Comparison of ENCODE assay signal across 1 cellular context in the genomic region with DNA sequence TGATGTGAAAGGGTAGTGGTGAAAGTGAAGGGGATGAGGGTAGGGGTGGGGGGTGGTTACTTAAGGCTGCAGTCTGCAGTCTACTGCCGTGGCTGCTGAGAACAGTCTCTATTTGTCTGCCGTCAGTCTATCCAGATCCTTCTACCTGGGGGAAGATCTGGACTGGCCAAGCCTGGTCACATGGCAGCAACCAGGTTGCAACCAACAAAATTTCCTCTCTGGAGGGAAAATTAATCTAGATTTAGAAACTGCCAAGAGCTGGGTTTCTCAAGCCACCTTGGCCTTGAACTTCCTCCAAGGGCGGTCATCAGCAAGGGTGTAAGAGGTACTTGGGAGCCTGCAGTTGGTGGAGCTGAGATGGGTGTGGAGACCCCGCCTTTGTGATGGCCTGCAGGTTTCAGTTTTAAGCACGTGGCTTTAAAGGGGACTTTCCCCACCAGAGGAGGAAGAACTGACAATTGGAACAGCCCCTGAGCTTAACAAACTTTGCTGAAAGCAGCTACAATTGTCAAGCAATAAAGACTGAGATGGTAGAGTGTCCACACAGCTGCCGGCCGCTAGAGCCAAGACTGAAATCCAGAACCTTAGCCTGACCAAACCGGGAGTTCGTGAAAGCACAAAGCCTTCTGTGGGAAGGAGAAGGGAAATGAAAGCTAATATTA.
A peak's percentile ranks its signal among the peaks of the same experiment; 100 is the strongest.
TF ChIP-seq lines count a peak whose summit lies in the region.

No MANE protein-coding gene starts in this region.

TF ChIP-seq in K562, 482 proteins besides CTCF, POLR2A, EP300 and RAD21 (continued from another document):
- TF ChIP-seq, protein P1, sequence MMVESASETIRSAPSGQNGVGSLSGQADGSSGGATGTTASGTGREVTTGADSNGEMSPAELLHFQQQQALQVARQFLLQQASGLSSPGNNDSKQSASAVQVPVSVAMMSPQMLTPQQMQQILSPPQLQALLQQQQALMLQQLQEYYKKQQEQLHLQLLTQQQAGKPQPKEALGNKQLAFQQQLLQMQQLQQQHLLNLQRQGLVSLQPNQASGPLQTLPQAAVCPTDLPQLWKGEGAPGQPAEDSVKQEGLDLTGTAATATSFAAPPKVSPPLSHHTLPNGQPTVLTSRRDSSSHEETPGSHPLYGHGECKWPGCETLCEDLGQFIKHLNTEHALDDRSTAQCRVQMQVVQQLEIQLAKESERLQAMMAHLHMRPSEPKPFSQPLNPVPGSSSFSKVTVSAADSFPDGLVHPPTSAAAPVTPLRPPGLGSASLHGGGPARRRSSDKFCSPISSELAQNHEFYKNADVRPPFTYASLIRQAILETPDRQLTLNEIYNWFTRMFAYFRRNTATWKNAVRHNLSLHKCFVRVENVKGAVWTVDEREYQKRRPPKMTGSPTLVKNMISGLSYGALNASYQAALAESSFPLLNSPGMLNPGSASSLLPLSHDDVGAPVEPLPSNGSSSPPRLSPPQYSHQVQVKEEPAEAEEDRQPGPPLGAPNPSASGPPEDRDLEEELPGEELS (CRISPR knock-in tag; IDR thresholded peaks at IDR 0.05; ENCODE audit: borderline replicate concordance) = no peak
- TF ChIP-seq, protein P2, sequence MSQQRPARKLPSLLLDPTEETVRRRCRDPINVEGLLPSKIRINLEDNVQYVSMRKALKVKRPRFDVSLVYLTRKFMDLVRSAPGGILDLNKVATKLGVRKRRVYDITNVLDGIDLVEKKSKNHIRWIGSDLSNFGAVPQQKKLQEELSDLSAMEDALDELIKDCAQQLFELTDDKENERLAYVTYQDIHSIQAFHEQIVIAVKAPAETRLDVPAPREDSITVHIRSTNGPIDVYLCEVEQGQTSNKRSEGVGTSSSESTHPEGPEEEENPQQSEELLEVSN (IDR thresholded peaks at IDR 0.05; ENCODE audit: borderline replicate concordance in 1 of 2, extremely low read depth in 1 of 2, insufficient read depth in 1 of 2, insufficient read length in 1 of 2, low read depth in 1 of 2, low read length in 1 of 2, poor library complexity in 1 of 2, severe bottlenecking in 1 of 2) = peak in 1 of 2 experiments; percentile 13
- no peak for TF ChIP-seq DIDO1 (tag; IDR thresholded peaks at IDR 0.05; ENCODE audit: low read depth)
- TF ChIP-seq MCM7 (IDR thresholded peaks at IDR 0.05) = no peak
- no peak for TF ChIP-seq GABPB1 (CRISPR knock-in tag; IDR thresholded peaks at IDR 0.05)
- no peak for TF ChIP-seq SPI1 (IDR thresholded peaks at IDR 0.05; ENCODE audit: borderline replicate concordance, low read depth, low read length)
- TF ChIP-seq POLR3A (IDR thresholded peaks at IDR 0.05; ENCODE audit: borderline replicate concordance, extremely low read depth, insufficient read depth, insufficient read length) = no peak
- no peak for TF ChIP-seq TAF15 (IDR thresholded peaks at IDR 0.05; ENCODE audit: low read depth, low read length)
- TF ChIP-seq, protein P3, sequence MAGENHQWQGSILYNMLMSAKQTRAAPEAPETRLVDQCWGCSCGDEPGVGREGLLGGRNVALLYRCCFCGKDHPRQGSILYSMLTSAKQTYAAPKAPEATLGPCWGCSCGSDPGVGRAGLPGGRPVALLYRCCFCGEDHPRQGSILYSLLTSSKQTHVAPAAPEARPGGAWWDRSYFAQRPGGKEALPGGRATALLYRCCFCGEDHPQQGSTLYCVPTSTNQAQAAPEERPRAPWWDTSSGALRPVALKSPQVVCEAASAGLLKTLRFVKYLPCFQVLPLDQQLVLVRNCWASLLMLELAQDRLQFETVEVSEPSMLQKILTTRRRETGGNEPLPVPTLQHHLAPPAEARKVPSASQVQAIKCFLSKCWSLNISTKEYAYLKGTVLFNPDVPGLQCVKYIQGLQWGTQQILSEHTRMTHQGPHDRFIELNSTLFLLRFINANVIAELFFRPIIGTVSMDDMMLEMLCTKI (IDR thresholded peaks at IDR 0.05; ENCODE audit: partially characterized antibody) = no peak
- TF ChIP-seq L3MBTL2 (IDR thresholded peaks at IDR 0.05) = peak; percentile 45; the same call in 1 of the 2 replicates
- no peak for TF ChIP-seq STAT5B (CRISPR knock-in tag; IDR thresholded peaks at IDR 0.05)
- TF ChIP-seq, protein P4, sequence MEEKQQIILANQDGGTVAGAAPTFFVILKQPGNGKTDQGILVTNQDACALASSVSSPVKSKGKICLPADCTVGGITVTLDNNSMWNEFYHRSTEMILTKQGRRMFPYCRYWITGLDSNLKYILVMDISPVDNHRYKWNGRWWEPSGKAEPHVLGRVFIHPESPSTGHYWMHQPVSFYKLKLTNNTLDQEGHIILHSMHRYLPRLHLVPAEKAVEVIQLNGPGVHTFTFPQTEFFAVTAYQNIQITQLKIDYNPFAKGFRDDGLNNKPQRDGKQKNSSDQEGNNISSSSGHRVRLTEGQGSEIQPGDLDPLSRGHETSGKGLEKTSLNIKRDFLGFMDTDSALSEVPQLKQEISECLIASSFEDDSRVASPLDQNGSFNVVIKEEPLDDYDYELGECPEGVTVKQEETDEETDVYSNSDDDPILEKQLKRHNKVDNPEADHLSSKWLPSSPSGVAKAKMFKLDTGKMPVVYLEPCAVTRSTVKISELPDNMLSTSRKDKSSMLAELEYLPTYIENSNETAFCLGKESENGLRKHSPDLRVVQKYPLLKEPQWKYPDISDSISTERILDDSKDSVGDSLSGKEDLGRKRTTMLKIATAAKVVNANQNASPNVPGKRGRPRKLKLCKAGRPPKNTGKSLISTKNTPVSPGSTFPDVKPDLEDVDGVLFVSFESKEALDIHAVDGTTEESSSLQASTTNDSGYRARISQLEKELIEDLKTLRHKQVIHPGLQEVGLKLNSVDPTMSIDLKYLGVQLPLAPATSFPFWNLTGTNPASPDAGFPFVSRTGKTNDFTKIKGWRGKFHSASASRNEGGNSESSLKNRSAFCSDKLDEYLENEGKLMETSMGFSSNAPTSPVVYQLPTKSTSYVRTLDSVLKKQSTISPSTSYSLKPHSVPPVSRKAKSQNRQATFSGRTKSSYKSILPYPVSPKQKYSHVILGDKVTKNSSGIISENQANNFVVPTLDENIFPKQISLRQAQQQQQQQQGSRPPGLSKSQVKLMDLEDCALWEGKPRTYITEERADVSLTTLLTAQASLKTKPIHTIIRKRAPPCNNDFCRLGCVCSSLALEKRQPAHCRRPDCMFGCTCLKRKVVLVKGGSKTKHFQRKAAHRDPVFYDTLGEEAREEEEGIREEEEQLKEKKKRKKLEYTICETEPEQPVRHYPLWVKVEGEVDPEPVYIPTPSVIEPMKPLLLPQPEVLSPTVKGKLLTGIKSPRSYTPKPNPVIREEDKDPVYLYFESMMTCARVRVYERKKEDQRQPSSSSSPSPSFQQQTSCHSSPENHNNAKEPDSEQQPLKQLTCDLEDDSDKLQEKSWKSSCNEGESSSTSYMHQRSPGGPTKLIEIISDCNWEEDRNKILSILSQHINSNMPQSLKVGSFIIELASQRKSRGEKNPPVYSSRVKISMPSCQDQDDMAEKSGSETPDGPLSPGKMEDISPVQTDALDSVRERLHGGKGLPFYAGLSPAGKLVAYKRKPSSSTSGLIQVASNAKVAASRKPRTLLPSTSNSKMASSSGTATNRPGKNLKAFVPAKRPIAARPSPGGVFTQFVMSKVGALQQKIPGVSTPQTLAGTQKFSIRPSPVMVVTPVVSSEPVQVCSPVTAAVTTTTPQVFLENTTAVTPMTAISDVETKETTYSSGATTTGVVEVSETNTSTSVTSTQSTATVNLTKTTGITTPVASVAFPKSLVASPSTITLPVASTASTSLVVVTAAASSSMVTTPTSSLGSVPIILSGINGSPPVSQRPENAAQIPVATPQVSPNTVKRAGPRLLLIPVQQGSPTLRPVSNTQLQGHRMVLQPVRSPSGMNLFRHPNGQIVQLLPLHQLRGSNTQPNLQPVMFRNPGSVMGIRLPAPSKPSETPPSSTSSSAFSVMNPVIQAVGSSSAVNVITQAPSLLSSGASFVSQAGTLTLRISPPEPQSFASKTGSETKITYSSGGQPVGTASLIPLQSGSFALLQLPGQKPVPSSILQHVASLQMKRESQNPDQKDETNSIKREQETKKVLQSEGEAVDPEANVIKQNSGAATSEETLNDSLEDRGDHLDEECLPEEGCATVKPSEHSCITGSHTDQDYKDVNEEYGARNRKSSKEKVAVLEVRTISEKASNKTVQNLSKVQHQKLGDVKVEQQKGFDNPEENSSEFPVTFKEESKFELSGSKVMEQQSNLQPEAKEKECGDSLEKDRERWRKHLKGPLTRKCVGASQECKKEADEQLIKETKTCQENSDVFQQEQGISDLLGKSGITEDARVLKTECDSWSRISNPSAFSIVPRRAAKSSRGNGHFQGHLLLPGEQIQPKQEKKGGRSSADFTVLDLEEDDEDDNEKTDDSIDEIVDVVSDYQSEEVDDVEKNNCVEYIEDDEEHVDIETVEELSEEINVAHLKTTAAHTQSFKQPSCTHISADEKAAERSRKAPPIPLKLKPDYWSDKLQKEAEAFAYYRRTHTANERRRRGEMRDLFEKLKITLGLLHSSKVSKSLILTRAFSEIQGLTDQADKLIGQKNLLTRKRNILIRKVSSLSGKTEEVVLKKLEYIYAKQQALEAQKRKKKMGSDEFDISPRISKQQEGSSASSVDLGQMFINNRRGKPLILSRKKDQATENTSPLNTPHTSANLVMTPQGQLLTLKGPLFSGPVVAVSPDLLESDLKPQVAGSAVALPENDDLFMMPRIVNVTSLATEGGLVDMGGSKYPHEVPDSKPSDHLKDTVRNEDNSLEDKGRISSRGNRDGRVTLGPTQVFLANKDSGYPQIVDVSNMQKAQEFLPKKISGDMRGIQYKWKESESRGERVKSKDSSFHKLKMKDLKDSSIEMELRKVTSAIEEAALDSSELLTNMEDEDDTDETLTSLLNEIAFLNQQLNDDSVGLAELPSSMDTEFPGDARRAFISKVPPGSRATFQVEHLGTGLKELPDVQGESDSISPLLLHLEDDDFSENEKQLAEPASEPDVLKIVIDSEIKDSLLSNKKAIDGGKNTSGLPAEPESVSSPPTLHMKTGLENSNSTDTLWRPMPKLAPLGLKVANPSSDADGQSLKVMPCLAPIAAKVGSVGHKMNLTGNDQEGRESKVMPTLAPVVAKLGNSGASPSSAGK (IDR thresholded peaks at IDR 0.05) = 0 out of 2 replicates have a peak, but pooled peaks have one; percentile 16
- no peak for TF ChIP-seq XRCC4 (IDR thresholded peaks at IDR 0.05; ENCODE audit: extremely low read depth, insufficient read depth, insufficient read length)
- TF ChIP-seq BCL6 (CRISPR knock-in tag; IDR thresholded peaks at IDR 0.05) = no peak
- TF ChIP-seq CHD1 (IDR thresholded peaks at IDR 0.05; ENCODE audit: low read length) = no peak
- TF ChIP-seq, protein P5, sequence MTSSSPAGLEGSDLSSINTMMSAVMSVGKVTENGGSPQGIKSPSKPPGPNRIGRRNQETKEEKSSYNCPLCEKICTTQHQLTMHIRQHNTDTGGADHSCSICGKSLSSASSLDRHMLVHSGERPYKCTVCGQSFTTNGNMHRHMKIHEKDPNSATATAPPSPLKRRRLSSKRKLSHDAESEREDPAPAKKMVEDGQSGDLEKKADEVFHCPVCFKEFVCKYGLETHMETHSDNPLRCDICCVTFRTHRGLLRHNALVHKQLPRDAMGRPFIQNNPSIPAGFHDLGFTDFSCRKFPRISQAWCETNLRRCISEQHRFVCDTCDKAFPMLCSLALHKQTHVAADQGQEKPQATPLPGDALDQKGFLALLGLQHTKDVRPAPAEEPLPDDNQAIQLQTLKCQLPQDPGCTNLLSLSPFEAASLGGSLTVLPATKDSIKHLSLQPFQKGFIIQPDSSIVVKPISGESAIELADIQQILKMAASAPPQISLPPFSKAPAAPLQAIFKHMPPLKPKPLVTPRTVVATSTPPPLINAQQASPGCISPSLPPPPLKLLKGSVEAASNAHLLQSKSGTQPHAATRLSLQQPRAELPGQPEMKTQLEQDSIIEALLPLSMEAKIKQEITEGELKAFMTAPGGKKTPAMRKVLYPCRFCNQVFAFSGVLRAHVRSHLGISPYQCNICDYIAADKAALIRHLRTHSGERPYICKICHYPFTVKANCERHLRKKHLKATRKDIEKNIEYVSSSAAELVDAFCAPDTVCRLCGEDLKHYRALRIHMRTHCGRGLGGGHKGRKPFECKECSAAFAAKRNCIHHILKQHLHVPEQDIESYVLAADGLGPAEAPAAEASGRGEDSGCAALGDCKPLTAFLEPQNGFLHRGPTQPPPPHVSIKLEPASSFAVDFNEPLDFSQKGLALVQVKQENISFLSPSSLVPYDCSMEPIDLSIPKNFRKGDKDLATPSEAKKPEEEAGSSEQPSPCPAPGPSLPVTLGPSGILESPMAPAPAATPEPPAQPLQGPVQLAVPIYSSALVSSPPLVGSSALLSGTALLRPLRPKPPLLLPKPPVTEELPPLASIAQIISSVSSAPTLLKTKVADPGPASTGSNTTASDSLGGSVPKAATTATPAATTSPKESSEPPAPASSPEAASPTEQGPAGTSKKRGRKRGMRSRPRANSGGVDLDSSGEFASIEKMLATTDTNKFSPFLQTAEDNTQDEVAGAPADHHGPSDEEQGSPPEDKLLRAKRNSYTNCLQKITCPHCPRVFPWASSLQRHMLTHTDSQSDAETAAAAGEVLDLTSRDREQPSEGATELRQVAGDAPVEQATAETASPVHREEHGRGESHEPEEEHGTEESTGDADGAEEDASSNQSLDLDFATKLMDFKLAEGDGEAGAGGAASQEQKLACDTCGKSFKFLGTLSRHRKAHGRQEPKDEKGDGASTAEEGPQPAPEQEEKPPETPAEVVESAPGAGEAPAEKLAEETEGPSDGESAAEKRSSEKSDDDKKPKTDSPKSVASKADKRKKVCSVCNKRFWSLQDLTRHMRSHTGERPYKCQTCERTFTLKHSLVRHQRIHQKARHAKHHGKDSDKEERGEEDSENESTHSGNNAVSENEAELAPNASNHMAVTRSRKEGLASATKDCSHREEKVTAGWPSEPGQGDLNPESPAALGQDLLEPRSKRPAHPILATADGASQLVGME (CRISPR knock-in tag; IDR thresholded peaks at IDR 0.05) = no peak
- TF ChIP-seq, protein P6, sequence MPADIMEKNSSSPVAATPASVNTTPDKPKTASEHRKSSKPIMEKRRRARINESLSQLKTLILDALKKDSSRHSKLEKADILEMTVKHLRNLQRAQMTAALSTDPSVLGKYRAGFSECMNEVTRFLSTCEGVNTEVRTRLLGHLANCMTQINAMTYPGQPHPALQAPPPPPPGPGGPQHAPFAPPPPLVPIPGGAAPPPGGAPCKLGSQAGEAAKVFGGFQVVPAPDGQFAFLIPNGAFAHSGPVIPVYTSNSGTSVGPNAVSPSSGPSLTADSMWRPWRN (IDR thresholded peaks at IDR 0.05; ENCODE audit: low read depth) = no peak
- no peak for TF ChIP-seq ZNF507 (tag; conservative IDR thresholded peaks at IDR 0.05)
- TF ChIP-seq MYC (IDR thresholded peaks at IDR 0.05; ENCODE audit: low read depth, low read length) = 0 out of 2 replicates have a peak, but pooled peaks have one; percentile 37
- TF ChIP-seq MYC (CRISPR knock-in tag; IDR thresholded peaks at IDR 0.05; ENCODE audit: borderline replicate concordance, low read depth) = no peak
- TF ChIP-seq ZNF76 (CRISPR knock-in tag; IDR thresholded peaks at IDR 0.05; ENCODE audit: borderline replicate concordance) = no peak
- TF ChIP-seq NEUROD1 (IDR thresholded peaks at IDR 0.05; ENCODE audit: borderline replicate concordance, low read depth, low read length, partially characterized antibody) = no peak
